1 cellular context compared by ENCODE assay signal in genomic region chr5:32545102-32545847, GRCh38.
TF ChIP-seq lines count a peak whose summit lies in the region.

No MANE protein-coding gene starts in this region.

TF ChIP-seq in GM12878, 131 proteins besides CTCF, POLR2A, EP300 and RAD21 (continued from another document):
- TF ChIP-seq NKRF (conservative IDR thresholded peaks at IDR 0.05): 0 out of 2 replicates have a peak, but pooled peaks have one; percentile 1
- TF ChIP-seq RELB (IDR thresholded peaks at IDR 0.05; ENCODE audit: low read depth): peak; percentile 45; the same call in 1 of the 2 replicates
- TF ChIP-seq RCOR1 (conservative IDR thresholded peaks at IDR 0.05; ENCODE audit: low read depth, low read length): no peak
- no peak for TF ChIP-seq EED (IDR thresholded peaks at IDR 0.05; ENCODE audit: low read depth)
- peak; percentile 17 for TF ChIP-seq MEF2B (IDR thresholded peaks at IDR 0.05; ENCODE audit: partially characterized antibody, poor library complexity, severe bottlenecking)
- peak; percentile 60; the same call in 1 of the 2 replicates for TF ChIP-seq MXI1 (IDR thresholded peaks at IDR 0.05; ENCODE audit: low read depth, low read length)
- TF ChIP-seq NBN (IDR thresholded peaks at IDR 0.05): no peak
- TF ChIP-seq NFXL1 (IDR thresholded peaks at IDR 0.05; ENCODE audit: borderline replicate concordance): no peak
- TF ChIP-seq RUNX3 (IDR thresholded peaks at IDR 0.05; ENCODE audit: low read length): no peak
- TF ChIP-seq IKZF2 (IDR thresholded peaks at IDR 0.05): peak in 1 of 2 experiments; percentile 29; a peak in 2 of 4 replicates
- TF ChIP-seq IKZF1 (conservative IDR thresholded peaks at IDR 0.05): peak; percentile 59
- peak; percentile 39; the same call in 1 of the 2 replicates for TF ChIP-seq DPF2 (IDR thresholded peaks at IDR 0.05)
- peak; percentile 57; the same call in 1 of the 2 replicates for TF ChIP-seq MTA2 (IDR thresholded peaks at IDR 0.05; ENCODE audit: low read depth)
- TF ChIP-seq ZBED1 (IDR thresholded peaks at IDR 0.05; ENCODE audit: borderline replicate concordance): no peak
- peak; percentile 52 to 57; a peak in 3 of 4 replicates for TF ChIP-seq BHLHE40 (IDR thresholded peaks at IDR 0.05; ENCODE audit: borderline replicate concordance in 1 of 2, low read depth in 2 of 2, low read length in 1 of 2)
- no peak for TF ChIP-seq PKNOX1 (IDR thresholded peaks at IDR 0.05)
- TF ChIP-seq ATF7 (IDR thresholded peaks at IDR 0.05; ENCODE audit: low read depth): 0 out of 2 replicates have a peak, but pooled peaks have one; percentile 8
